15 cellular contexts compared by ENCODE assay signal in genomic region chr13:101649490-101650126, GRCh38.
DNase-seq lines count a peak whose midpoint lies in the region; ATAC-seq, FAIRE-seq and TF ChIP-seq lines count a peak whose summit lies in the region.
"Had no signal": no experiment of that assay in that cellular context is flagged by ENCODE, and none has a peak within 500 bp of the region (broad histone marks: within the 10 kb centered on the region; RNA-seq: fewer than 3 reads in every experiment).

No MANE protein-coding gene starts in this region.

- ATAC-seq in left lobe of liver, result peak; percentile 94
- ATAC-seq in HG02678 (IDR thresholded peaks at IDR 0.05; ENCODE audit: unreplicated experiment), result no peak
- ATAC-seq: effector memory CD8-positive, alpha-beta T cell had no signal

- H3K36me3 ChIP-seq in HAP-1 (replicated peaks), result no peaks in the 10 kb centered on the region
- H3K36me3 ChIP-seq: SJSA1, thyroid gland had no signal

- peak; percentile 24 for DNase-seq in ACHN
- peak; percentile 37 for DNase-seq in HTR-8/SVneo (ENCODE audit: insufficient read length, low spot score)
- peak; percentile 59 for DNase-seq in astrocyte of the spinal cord (ENCODE audit: low read depth, low spot score)
- DNase-seq in left lobe of liver (ENCODE audit: low spot score), result no peak
- no peak for DNase-seq in stimulated activated naive CD4-positive, alpha-beta T cell treated with Interleukin-2 at 50 U/mL for 16 hours (lab: John Stamatoyannopoulos, UW)
- no peak for DNase-seq in HAP-1 (ENCODE audit: low spot score in 2 of 2)
- no peak for DNase-seq in GM13976 (ENCODE audit: low spot score)
- DNase-seq: activated CD4-positive, alpha-beta T cell treated with anti-CD3 and anti-CD28 coated beads for 4 hours; activated naive CD4-positive, alpha-beta T cell treated with anti-CD3 and anti-CD28 coated beads for 36 hours; C1 segment of cervical spinal cord; effector memory CD8-positive, alpha-beta T cell; NCI-H2227 treated with DMSO at 0.1 percent for 48 hours; thyroid gland had no signal

- H3K9me3 ChIP-seq in HAP-1, result no peaks in the 10 kb centered on the region
- H3K9me3 ChIP-seq: SJSA1, thyroid gland had no signal

- H3K4me3 ChIP-seq in astrocyte of the spinal cord (ENCODE audit: low read depth, low read length), result no peak overlapping the region
- no peak overlapping the region for H3K4me3 ChIP-seq in HAP-1
- H3K4me3 ChIP-seq: SJSA1, thyroid gland had no signal

- TF ChIP-seq CTCF in astrocyte of the spinal cord (IDR thresholded peaks at IDR 0.05; ENCODE audit: low read depth, low read length) (no peak), GM13976 (IDR thresholded peaks at IDR 0.05; ENCODE audit: borderline replicate concordance, control extremely low read depth, extremely low read depth, insufficient read depth, missing control alignments) (no peak)

- in situ Hi-C loops in ACHN (cut with HindIII; ENCODE audit: low pct_ligation_motif_present, low pct_unique_long_range_greater_than_20kb, low sequenced_read_pairs) (no loop called here), astrocyte of the spinal cord (cut with HindIII; ENCODE audit: low sequenced_read_pairs) (no loop called here), HAP-1 (cut with MboI; ENCODE audit: low sequenced_read_pairs) (no loop called here), GM13976 (cut with MboI; ENCODE audit: low sequenced_read_pairs, unreplicated experiment) (no loop called here)

- no peak for FAIRE-seq in HTR-8/SVneo (lab: Jason Lieb, UNC)

- H3K27me3 ChIP-seq in HAP-1 (ENCODE audit: low read depth), result no peaks in the 10 kb centered on the region
- H3K27me3 ChIP-seq: SJSA1, thyroid gland had no signal

- no peaks in the 10 kb centered on the region for H3K4me1 ChIP-seq in HAP-1
- H3K4me1 ChIP-seq: SJSA1, thyroid gland had no signal

Comparison
In these comparisons a context has a peak if more than half of its experiments do, and no peak if none do; other contexts are left out.
1. DNase-seq: peak in ACHN (single experiment), HTR-8/SVneo (single experiment) and astrocyte of the spinal cord (single experiment); none in left lobe of liver (single experiment), stimulated activated naive CD4-positive, alpha-beta T cell treated with Interleukin-2 at 50 U/mL for 16 hours (single experiment), HAP-1 (0 of 2) and GM13976 (single experiment).